In genomic region chr3:47408839-47409229, GRCh38 we compare ENCODE assay signal across 18 cellular contexts.
"Had no signal": no experiment of that assay in that cellular context is flagged by ENCODE, and none has a peak within 500 bp of the region (broad histone marks: within the 10 kb centered on the region; RNA-seq: fewer than 3 reads in every experiment).

No MANE protein-coding gene starts in this region.

- DNase-seq: colonic mucosa; dermis blood vessel endothelial cell; effector CD4-positive, alpha-beta T cell; gastrocnemius medialis; hypothalamus; islet precursor cell; lower lobe of right lung; mesenchymal stem cell; midbrain; sigmoid colon; stimulated activated naive CD4-positive, alpha-beta T cell treated with Interleukin-2 at 50 U/mL for 16 hours; trophoblast cell had no signal

- H3K4me3 ChIP-seq: colonic mucosa, gastrocnemius medialis, heart right ventricle, left lung, lower lobe of right lung, sigmoid colon, skin epidermis had no signal

- H3K27me3 ChIP-seq: colonic mucosa, gastrocnemius medialis, heart right ventricle, left lung, neutrophil, sigmoid colon had no signal

- H3K27ac Mint-ChIP-seq: nephron had no signal

- H3K9me3 ChIP-seq: colonic mucosa, gastrocnemius medialis, heart right ventricle, left lung, lower lobe of right lung, neutrophil, sigmoid colon had no signal

- ATAC-seq: esophagus mucosa, gastrocnemius medialis, heart right ventricle, left lung, lower lobe of right lung had no signal

- H3K4me3 Mint-ChIP-seq: nephron had no signal

- H3K27ac ChIP-seq: colonic mucosa, gastrocnemius medialis, heart right ventricle, left lung, lower lobe of right lung, neutrophil, sigmoid colon, skin epidermis had no signal

- H3K9me3 Mint-ChIP-seq: nephron had no signal

- H3K4me1 Mint-ChIP-seq: nephron had no signal
